ENCODE assay signal across 33 cellular contexts in genomic region chr13:92483894-92484293, GRCh38.
"Had no signal": no experiment of that assay in that cellular context is flagged by ENCODE, and none has a peak within 500 bp of the region (broad histone marks: within the 10 kb centered on the region; RNA-seq: fewer than 3 reads in every experiment).

No MANE protein-coding gene starts in this region.

- H3K9me3 ChIP-seq: adrenal gland, ascending aorta, body of pancreas, breast epithelium had no signal

- H3K27me3 ChIP-seq: adrenal gland, ascending aorta, body of pancreas, brain microvascular endothelial cell, breast epithelium, cardiac muscle cell had no signal

- DNase-seq: activated effector memory CD4-positive, alpha-beta T cell treated with anti-CD3 and anti-CD28 coated beads, Interleukin-2, amount 50 U/mL, for 16 hours; activated effector memory CD4-positive, alpha-beta T cell treated with Interleukin-2 at 50 U/mL for 16 hours; activated gamma-delta T cell; activated gamma-delta T cell treated with Interleukin-2 at 50 U/mL for 16 hours; activated naive CD4-positive, alpha-beta T cell; activated naive CD4-positive, alpha-beta T cell treated with anti-CD3 and anti-CD28 coated beads for 36 hours; activated naive CD4-positive, alpha-beta T cell treated with anti-CD3 and anti-CD28 coated beads, Interleukin-2, amount 10 ng/mL, durations not matched to agents 7 days and 5 days; activated naive CD4-positive, alpha-beta T cell treated with anti-CD3 and anti-CD28 coated beads, Interleukin-2, amount 50 U/mL, for 16 hours; activated naive CD4-positive, alpha-beta T cell treated with Interleukin-2 at 50 U/mL for 16 hours; activated naive CD8-positive, alpha-beta T cell treated with anti-CD3 and anti-CD28 coated beads for 36 hours; activated naive CD8-positive, alpha-beta T cell treated with anti-CD3 and anti-CD28 coated beads, Interleukin-2, amount 10 ng/mL, durations not matched to agents 7 days and 5 days; activated naive CD8-positive, alpha-beta T cell treated with anti-CD3 and anti-CD28 coated beads, Interleukin-2, amount 50 U/mL, for 24 hours; activated T-cell treated with anti-CD3 and anti-CD28 coated beads, Interleukin-2, amount 50 U/mL, for 24 hours; activated T-cell treated with anti-CD3 and anti-CD28 coated beads, Interleukin-2, amount 50 U/mL, for 4 hours; activated T-cell treated with anti-CD3 and anti-CD28 coated beads, Interleukin-2, amount 50 U/mL, for 48 hours; activated T-cell treated with anti-CD3 and anti-CD28 coated beads, Interleukin-2, amount 50 U/mL, for 72 hours; adrenal gland; amniotic stem cell; amygdala; anterior cingulate cortex; aorta; body of pancreas; brain microvascular endothelial cell; caudate nucleus; central memory CD4-positive, alpha-beta T cell; cerebellar nuclear complex had no signal

- H3K4me1 ChIP-seq: adrenal gland, ascending aorta, body of pancreas, breast epithelium had no signal

- H3K4me3 ChIP-seq: adrenal gland, ascending aorta, body of pancreas, breast epithelium, cardiac muscle cell had no signal

- FAIRE-seq: astrocyte, bronchial epithelial cell had no signal

- ATAC-seq: activated naive CD4-positive, alpha-beta T cell treated with anti-CD3 and anti-CD28 coated beads, Interleukin-2, amount 50 U/mL, for 72 hours; activated naive CD8-positive, alpha-beta T cell treated with anti-CD3 and anti-CD28 coated beads, Interleukin-2, amount 50 U/mL, for 24 hours; activated T-cell treated with anti-CD3 and anti-CD28 coated beads, Interleukin-2, amount 50 U/mL, for 4 hours; activated T-cell treated with anti-CD3 and anti-CD28 coated beads, Interleukin-2, amount 50 U/mL, for 72 hours; activated T-helper 17 cell treated with anti-CD3 and anti-CD28 coated beads, Interleukin-2, amount 50 U/mL, for 72 hours; body of pancreas had no signal

- H3K27ac ChIP-seq: adrenal gland, ascending aorta, body of pancreas, brain microvascular endothelial cell, breast epithelium, cardiac muscle cell had no signal

- H3K36me3 ChIP-seq: adrenal gland, ascending aorta, brain microvascular endothelial cell, breast epithelium, cardiac muscle cell had no signal
